ENCODE assay signal across 9 cellular contexts in the genomic region with DNA sequence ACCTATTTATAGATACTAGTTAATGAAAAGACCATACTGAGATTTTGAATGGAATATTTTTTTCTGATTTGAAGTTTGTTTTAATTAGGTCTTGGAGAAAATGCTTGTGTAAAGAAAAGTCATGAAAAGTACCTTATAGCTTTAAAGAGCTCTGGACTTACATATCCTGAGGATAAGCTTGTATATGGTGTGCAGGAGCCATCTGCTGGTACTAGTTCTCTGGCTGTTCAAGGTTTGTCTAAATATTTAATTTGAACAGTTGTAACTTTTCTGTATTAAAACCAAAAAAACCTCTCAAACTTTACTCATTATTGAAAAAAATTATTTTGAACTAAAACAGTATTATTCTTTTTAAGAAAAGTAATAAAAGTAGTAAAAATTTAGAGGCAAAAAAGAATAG. TPM values are rescaled to one million over a fixed set of nuclear protein-coding genes. Genes with fewer than 3 reads are reported as not detected.
DNase-seq lines count a peak whose midpoint lies in the region; ATAC-seq, FAIRE-seq and TF ChIP-seq lines count a peak whose summit lies in the region.
"Had no signal": no experiment of that assay in that cellular context is flagged by ENCODE, and none has a peak within 500 bp of the region (broad histone marks: within the 10 kb centered on the region; RNA-seq: fewer than 3 reads in every experiment).

No MANE protein-coding gene starts in this region.

- TF ChIP-seq CTCF in AG04449 (IDR thresholded peaks at IDR 0.05; ENCODE audit: insufficient read depth, low read length, missing control alignments) (peak; percentile 16), GM12865 (IDR thresholded peaks at IDR 0.05; ENCODE audit: insufficient read depth, low read depth, low read length, missing control alignments) (no peak), SK-N-SH (IDR thresholded peaks at IDR 0.05) (peak; percentile 53), endothelial cell (IDR thresholded peaks at IDR 0.05; ENCODE audit: unreplicated experiment) (no peak)

- H3K4me3 Mint-ChIP-seq in endothelial cell (ENCODE audit: unreplicated experiment), result no peak overlapping the region

- no peaks in the 10 kb centered on the region for H4K20me1 ChIP-seq in SK-N-SH (ENCODE audit: insufficient read depth)

- H3K9me3 Mint-ChIP-seq in endothelial cell (ENCODE audit: unreplicated experiment), result no peaks in the 10 kb centered on the region

- no peaks in the 10 kb centered on the region for H3K4me1 Mint-ChIP-seq in endothelial cell (ENCODE audit: unreplicated experiment)

- H3K9me3 ChIP-seq in SK-N-SH, result no peaks in the 10 kb centered on the region

- peak; percentile 68 for TF ChIP-seq RAD21 in SK-N-SH (IDR thresholded peaks at IDR 0.05; ENCODE audit: low read length)

- H3K9me2 ChIP-seq in SK-N-SH, result no peaks in the 10 kb centered on the region

- TF ChIP-seq POLR2A in H54 (IDR thresholded peaks at IDR 0.05; ENCODE audit: low read depth, low read length), result no peak

- POLR2A ChIA-PET in AG04449 (lab: Yijun Ruan, JAX), result interaction anchor here (1.4 kb wide), 1 partner anchor 50 kb away, joined by 4 read pairs; a partner anchor contains a TSS
- POLR2A ChIA-PET in SK-N-SH (lab: Yijun Ruan, JAX), result interaction anchor here (1.0 kb wide), 1 partner anchor 49 kb away, joined by 5 read pairs; no protein-coding TSS in a partner anchor

- CTCF ChIA-PET in AG04449 (lab: Yijun Ruan, JAX) (interaction anchor here (0.8 to 1.7 kb wide), 7 partner anchors 9 to 349 kb away, joined by 3 to 10 read pairs (median 6); a partner anchor contains a TSS), SK-N-SH (lab: Yijun Ruan, JAX) (interaction anchor here (0.7 to 2.4 kb wide), 5 partner anchors 12 to 425 kb away, joined by 3 to 29 read pairs (median 4); a partner anchor contains a TSS)

- no peak for FAIRE-seq in H54 (lab: Jason Lieb, UNC)
- FAIRE-seq: GM12891 had no signal

- DNase-seq in AG04449 (ENCODE audit: low read depth, low spot score) (no peak), GM12865 (ENCODE audit: low read depth) (peak; percentile 8), SK-N-SH (peak; percentile 22), globus pallidus (ENCODE audit: low spot score) (peak; percentile 40), H54 (ENCODE audit: insufficient read length, low spot score) (no peak), endothelial cell (ENCODE audit: low spot score) (no peak)

- no peaks in the 10 kb centered on the region for H3K27me3 ChIP-seq in SK-N-SH (ENCODE audit: insufficient read depth)

- H3K36me3 Mint-ChIP-seq in endothelial cell (ENCODE audit: low read depth, unreplicated experiment), result peaks cover 2% of the 10 kb centered on the region

- no peak overlapping the region for H3K4me3 ChIP-seq in AG04449 (ENCODE audit: low read depth, low read length)
- no peak overlapping the region for H3K4me3 ChIP-seq in GM12865 (ENCODE audit: low read depth, low read length)
- no peak overlapping the region for H3K4me3 ChIP-seq in SK-N-SH (ENCODE audit: low read depth in 2 of 2, low read length in 1 of 2)

- H3K27me3 Mint-ChIP-seq in endothelial cell (ENCODE audit: unreplicated experiment), result peaks cover 1% of the 10 kb centered on the region

- H3K9ac ChIP-seq in SK-N-SH, result no peak overlapping the region

- ATAC-seq in HG02973 (IDR thresholded peaks at IDR 0.05; ENCODE audit: unreplicated experiment) (no peak), GM19452 (IDR thresholded peaks at IDR 0.05; ENCODE audit: unreplicated experiment) (no peak)

- no peak overlapping the region for H3K27ac ChIP-seq in SK-N-SH (ENCODE audit: low read depth in 2 of 2, low read length in 1 of 2)

- H3K4me1 ChIP-seq in SK-N-SH (ENCODE audit: control insufficient read depth in 1 of 2, insufficient read depth in 2 of 2, low read depth in 1 of 2, low read length in 1 of 2), result no peaks in the 10 kb centered on the region

- H3K4me2 ChIP-seq in SK-N-SH, result no peak overlapping the region

- no peak overlapping the region for H2AFZ ChIP-seq in SK-N-SH (ENCODE audit: low read depth)

- TF ChIP-seq EP300 in SK-N-SH (IDR thresholded peaks at IDR 0.05; ENCODE audit: borderline replicate concordance in 1 of 2, low read depth in 1 of 2, low read length in 1 of 2), result no peak

- H3F3A ChIP-seq in SK-N-SH (replicated peaks; ENCODE audit: insufficient read depth), result peaks cover 5% of the 10 kb centered on the region

- H3K79me2 ChIP-seq in SK-N-SH (ENCODE audit: insufficient read depth), result no peaks in the 10 kb centered on the region

- H3K36me3 ChIP-seq in SK-N-SH (replicated peaks in 1 of 2; ENCODE audit: control insufficient read depth in 1 of 2, insufficient read depth in 2 of 2, low read length in 1 of 2), result peaks cover 0 to 12% of the 10 kb centered on the region in 2 experiments

- no peak overlapping the region for H3K27ac Mint-ChIP-seq in endothelial cell (ENCODE audit: unreplicated experiment)

TF ChIP-seq in SK-N-SH, 30 proteins besides CTCF, POLR2A, EP300 and RAD21:
- TF ChIP-seq SMC3 (IDR thresholded peaks at IDR 0.05; ENCODE audit: low read depth, low read length), result peak; percentile 43; the same call in 1 of the 2 replicates
- TF ChIP-seq, protein P1, sequence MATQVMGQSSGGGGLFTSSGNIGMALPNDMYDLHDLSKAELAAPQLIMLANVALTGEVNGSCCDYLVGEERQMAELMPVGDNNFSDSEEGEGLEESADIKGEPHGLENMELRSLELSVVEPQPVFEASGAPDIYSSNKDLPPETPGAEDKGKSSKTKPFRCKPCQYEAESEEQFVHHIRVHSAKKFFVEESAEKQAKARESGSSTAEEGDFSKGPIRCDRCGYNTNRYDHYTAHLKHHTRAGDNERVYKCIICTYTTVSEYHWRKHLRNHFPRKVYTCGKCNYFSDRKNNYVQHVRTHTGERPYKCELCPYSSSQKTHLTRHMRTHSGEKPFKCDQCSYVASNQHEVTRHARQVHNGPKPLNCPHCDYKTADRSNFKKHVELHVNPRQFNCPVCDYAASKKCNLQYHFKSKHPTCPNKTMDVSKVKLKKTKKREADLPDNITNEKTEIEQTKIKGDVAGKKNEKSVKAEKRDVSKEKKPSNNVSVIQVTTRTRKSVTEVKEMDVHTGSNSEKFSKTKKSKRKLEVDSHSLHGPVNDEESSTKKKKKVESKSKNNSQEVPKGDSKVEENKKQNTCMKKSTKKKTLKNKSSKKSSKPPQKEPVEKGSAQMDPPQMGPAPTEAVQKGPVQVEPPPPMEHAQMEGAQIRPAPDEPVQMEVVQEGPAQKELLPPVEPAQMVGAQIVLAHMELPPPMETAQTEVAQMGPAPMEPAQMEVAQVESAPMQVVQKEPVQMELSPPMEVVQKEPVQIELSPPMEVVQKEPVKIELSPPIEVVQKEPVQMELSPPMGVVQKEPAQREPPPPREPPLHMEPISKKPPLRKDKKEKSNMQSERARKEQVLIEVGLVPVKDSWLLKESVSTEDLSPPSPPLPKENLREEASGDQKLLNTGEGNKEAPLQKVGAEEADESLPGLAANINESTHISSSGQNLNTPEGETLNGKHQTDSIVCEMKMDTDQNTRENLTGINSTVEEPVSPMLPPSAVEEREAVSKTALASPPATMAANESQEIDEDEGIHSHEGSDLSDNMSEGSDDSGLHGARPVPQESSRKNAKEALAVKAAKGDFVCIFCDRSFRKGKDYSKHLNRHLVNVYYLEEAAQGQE (IDR thresholded peaks at IDR 0.05; ENCODE audit: low read depth, low read length), result no peak
- TF ChIP-seq GABPA (IDR thresholded peaks at IDR 0.05; ENCODE audit: low read depth), result no peak

RNA-seq across cellular contexts. Expression of a gene that starts 50.2 kb away (rescaled TPM):
- polyA plus RNA-seq in SK-N-SH (2012; rRNA removed), result 5.2 and 6.7 TPM in 2 replicates
- polyA plus RNA-seq in SK-N-SH (2012; cell fraction: cytosol; rRNA removed), result 6.9 TPM in 2 replicates
- polyA plus RNA-seq in SK-N-SH (2012; cell fraction: nucleus; rRNA removed), result 7.2 and 15.6 TPM in 2 replicates
- 23.4 TPM for total RNA-seq in endothelial cell (ENCODE audit: unreplicated experiment)

RNA-seq across cellular contexts. Expression of a gene that starts 52.7 kb away (rescaled TPM):
- 40.7 and 51.3 TPM in 2 replicates for polyA plus RNA-seq in SK-N-SH (2012; rRNA removed)
- 66.5 and 87.1 TPM in 2 replicates for polyA plus RNA-seq in SK-N-SH (2012; cell fraction: cytosol; rRNA removed)
- polyA plus RNA-seq in SK-N-SH (2012; cell fraction: nucleus; rRNA removed), result 14.7 and 17.8 TPM in 2 replicates
- 36.8 TPM for total RNA-seq in endothelial cell (ENCODE audit: unreplicated experiment)

Comparison
In these comparisons a context has a peak if more than half of its experiments do, and no peak if none do; other contexts are left out.
1. DNase-seq: peak in GM12865 (single experiment), SK-N-SH (single experiment) and globus pallidus (single experiment); none in AG04449 (single experiment), H54 (single experiment) and endothelial cell (single experiment).
2. CTCF ChIP-seq: peak in AG04449 (single experiment) and SK-N-SH (single experiment); none in GM12865 (single experiment) and endothelial cell (single experiment).